In genomic region chr15:59367022-59367451, GRCh38 we compare ENCODE assay signal across 2 cellular contexts.
TF ChIP-seq lines count a peak whose summit lies in the region.

No MANE protein-coding gene starts in this region.

TF ChIP-seq in IMR-90, 13 proteins besides CTCF, POLR2A, EP300 and RAD21:
- TF ChIP-seq MAFK (IDR thresholded peaks at IDR 0.05; ENCODE audit: low read depth, low read length) (peak; percentile 37; the same call in 1 of the 2 replicates), RFX5 (IDR thresholded peaks at IDR 0.05; ENCODE audit: low read depth, low read length) (no peak), USF2 (IDR thresholded peaks at IDR 0.05; ENCODE audit: low read depth, low read length) (no peak), NFE2L2 (IDR thresholded peaks at IDR 0.05; ENCODE audit: low read depth, low read length) (peak; percentile 67)
TF ChIP-seq in IMR-90: peak in this region for 2.

TF ChIP-seq in liver, 16 proteins besides CTCF, POLR2A, EP300 and RAD21:
- TF ChIP-seq YY1 (IDR thresholded peaks at IDR 0.05) = peak; percentile 31
- TF ChIP-seq, protein P1, sequence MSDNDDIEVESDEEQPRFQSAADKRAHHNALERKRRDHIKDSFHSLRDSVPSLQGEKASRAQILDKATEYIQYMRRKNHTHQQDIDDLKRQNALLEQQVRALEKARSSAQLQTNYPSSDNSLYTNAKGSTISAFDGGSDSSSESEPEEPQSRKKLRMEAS (IDR thresholded peaks at IDR 0.05) = no peak
- TF ChIP-seq, protein P2, sequence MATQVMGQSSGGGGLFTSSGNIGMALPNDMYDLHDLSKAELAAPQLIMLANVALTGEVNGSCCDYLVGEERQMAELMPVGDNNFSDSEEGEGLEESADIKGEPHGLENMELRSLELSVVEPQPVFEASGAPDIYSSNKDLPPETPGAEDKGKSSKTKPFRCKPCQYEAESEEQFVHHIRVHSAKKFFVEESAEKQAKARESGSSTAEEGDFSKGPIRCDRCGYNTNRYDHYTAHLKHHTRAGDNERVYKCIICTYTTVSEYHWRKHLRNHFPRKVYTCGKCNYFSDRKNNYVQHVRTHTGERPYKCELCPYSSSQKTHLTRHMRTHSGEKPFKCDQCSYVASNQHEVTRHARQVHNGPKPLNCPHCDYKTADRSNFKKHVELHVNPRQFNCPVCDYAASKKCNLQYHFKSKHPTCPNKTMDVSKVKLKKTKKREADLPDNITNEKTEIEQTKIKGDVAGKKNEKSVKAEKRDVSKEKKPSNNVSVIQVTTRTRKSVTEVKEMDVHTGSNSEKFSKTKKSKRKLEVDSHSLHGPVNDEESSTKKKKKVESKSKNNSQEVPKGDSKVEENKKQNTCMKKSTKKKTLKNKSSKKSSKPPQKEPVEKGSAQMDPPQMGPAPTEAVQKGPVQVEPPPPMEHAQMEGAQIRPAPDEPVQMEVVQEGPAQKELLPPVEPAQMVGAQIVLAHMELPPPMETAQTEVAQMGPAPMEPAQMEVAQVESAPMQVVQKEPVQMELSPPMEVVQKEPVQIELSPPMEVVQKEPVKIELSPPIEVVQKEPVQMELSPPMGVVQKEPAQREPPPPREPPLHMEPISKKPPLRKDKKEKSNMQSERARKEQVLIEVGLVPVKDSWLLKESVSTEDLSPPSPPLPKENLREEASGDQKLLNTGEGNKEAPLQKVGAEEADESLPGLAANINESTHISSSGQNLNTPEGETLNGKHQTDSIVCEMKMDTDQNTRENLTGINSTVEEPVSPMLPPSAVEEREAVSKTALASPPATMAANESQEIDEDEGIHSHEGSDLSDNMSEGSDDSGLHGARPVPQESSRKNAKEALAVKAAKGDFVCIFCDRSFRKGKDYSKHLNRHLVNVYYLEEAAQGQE (IDR thresholded peaks at IDR 0.05) = no peak
